In genomic region chr10:29788113-29788512, GRCh38 we compare ENCODE assay signal across 27 cellular contexts.
DNase-seq lines count a peak whose midpoint lies in the region; ATAC-seq, FAIRE-seq and TF ChIP-seq lines count a peak whose summit lies in the region.
"Had no signal": no experiment of that assay in that cellular context is flagged by ENCODE, and none has a peak within 500 bp of the region (broad histone marks: within the 10 kb centered on the region; RNA-seq: fewer than 3 reads in every experiment).

No MANE protein-coding gene starts in this region.

- H3K9me1 ChIP-seq in IMR-90 (ENCODE audit: insufficient read depth, low read length) (peaks cover 13% of the 10 kb centered on the region), K562 (ENCODE audit: control insufficient read depth, insufficient read depth, low read length) (no peaks in the 10 kb centered on the region)

- CTCF ChIA-PET in SK-N-SH (lab: Yijun Ruan, JAX), result no interaction called here
- CTCF ChIA-PET in IMR-90 (lab: Yijun Ruan, JAX), result no interaction called here
- CTCF ChIA-PET in K562 (lab: Yijun Ruan, JAX; ENCODE audit: low intra/inter-chr PET ratio), result no interaction called here

- H2BK120ac ChIP-seq in IMR-90 (ENCODE audit: low read depth, low read length), result no peak overlapping the region

- H3K9ac ChIP-seq in SK-N-SH (no peak overlapping the region), IMR-90 (ENCODE audit: low read depth, low read length) (no peak overlapping the region), K562 (ENCODE audit: insufficient read depth in 1 of 2, low read depth in 2 of 2, low read length in 2 of 2) (no peak overlapping the region)
- H3K9ac ChIP-seq: BLaER1 had no signal

- no peak for TF ChIP-seq EP300 in SK-N-SH (IDR thresholded peaks at IDR 0.05; ENCODE audit: borderline replicate concordance in 1 of 2, low read depth in 1 of 2, low read length in 1 of 2)
- TF ChIP-seq EP300 in K562 (IDR thresholded peaks at IDR 0.05; ENCODE audit: low read length), result no peak

- no peak overlapping the region for H3K23ac ChIP-seq in IMR-90 (ENCODE audit: low read depth, low read length)

- H2AK5ac ChIP-seq in IMR-90 (ENCODE audit: low read depth, low read length), result no peak overlapping the region

- no TSS peak for BruUV-seq in IMR-90 (replicated peaks; lab: Mats Ljungman, UMichigan)
- BruUV-seq in K562 (replicated peaks; lab: Mats Ljungman, UMichigan), result no TSS peak

- no peaks in the 10 kb centered on the region for H4K20me1 ChIP-seq in SK-N-SH (ENCODE audit: insufficient read depth)
- H4K20me1 ChIP-seq in IMR-90 (ENCODE audit: insufficient read depth, low read length), result no peaks in the 10 kb centered on the region
- H4K20me1 ChIP-seq in K562 (replicated peaks; ENCODE audit: control insufficient read depth, insufficient read depth, low read length), result no peaks in the 10 kb centered on the region; the same call in 1 of the 2 replicates
- H4K20me1 ChIP-seq: BLaER1 had no signal

- H2BK5ac ChIP-seq in IMR-90 (ENCODE audit: low read depth, low read length, poor library complexity, severe bottlenecking), result no peak overlapping the region

- H3K4ac ChIP-seq in IMR-90 (ENCODE audit: low read depth, low read length), result no peak overlapping the region

- no peak overlapping the region for H2AK9ac ChIP-seq in IMR-90 (replicated peaks; ENCODE audit: low read depth, low read length, poor library complexity)

- H3K9me2 ChIP-seq in SK-N-SH, result no peaks in the 10 kb centered on the region

- no peak overlapping the region for H4K5ac ChIP-seq in IMR-90 (ENCODE audit: low read depth, low read length)

- no peak overlapping the region for H3K4me2 ChIP-seq in SK-N-SH
- H3K4me2 ChIP-seq in IMR-90 (ENCODE audit: low read depth, low read length), result no peak overlapping the region
- H3K4me2 ChIP-seq in K562 (ENCODE audit: insufficient read depth, low read length), result no peak overlapping the region
- H3K4me2 ChIP-seq: BLaER1 had no signal

- no peak overlapping the region for H2BK20ac ChIP-seq in IMR-90 (ENCODE audit: low read depth, low read length)

- H2AFZ ChIP-seq in SK-N-SH (ENCODE audit: low read depth) (no peak overlapping the region), IMR-90 (replicated peaks; ENCODE audit: low read length, poor library complexity) (no peak overlapping the region), K562 (ENCODE audit: low read depth, low read length) (no peak overlapping the region)

- dilution Hi-C loops in IMR-90 (cut with HindIII; ENCODE audit: low sequenced_read_pairs, unreplicated experiment), result no loop called here

- intact Hi-C loops in IMR-90 (cut with micrococcal nuclease) (no loop called here), K562 (cut with micrococcal nuclease) (no loop called here), cardiac septum (cut with DNase I) (no loop called here)

- peaks cover 4% of the 10 kb centered on the region for H3F3A ChIP-seq in SK-N-SH (replicated peaks; ENCODE audit: insufficient read depth)

- FAIRE-seq in K562 (lab: Jason Lieb, UNC), result no peak
- FAIRE-seq: GM12878, GM12892, GM18507, GM19239 had no signal

- TF ChIP-seq CTCF in SK-N-SH (IDR thresholded peaks at IDR 0.05) (no peak), IMR-90 (conservative IDR thresholded peaks at IDR 0.05; ENCODE audit: low read depth, low read length) (no peak), K562 (IDR thresholded peaks at IDR 0.05 in 2 of 3, conservative IDR thresholded peaks at IDR 0.05 in 1 of 3; ENCODE audit: insufficient read depth in 2 of 3, low read depth in 1 of 3, low read length in 3 of 3) (no peak)

- H3K18ac ChIP-seq in IMR-90 (ENCODE audit: low read depth, low read length), result no peak overlapping the region

- no peaks in the 10 kb centered on the region for H3K79me2 ChIP-seq in SK-N-SH (ENCODE audit: insufficient read depth)
- no peaks in the 10 kb centered on the region for H3K79me2 ChIP-seq in K562 (ENCODE audit: control insufficient read depth, insufficient read depth, low read length)

- no peak for ATAC-seq in SK-N-SH treated with all-trans-retinoic acid at 6 μM for 48 hours
- ATAC-seq in IMR-90 (ENCODE audit: low read depth), result no peak
- ATAC-seq in K562, result no peak
- ATAC-seq: GM12878 had no signal

- 12% methylated on average over 1 of the region's 1 CpG for WGBS in SK-N-SH (ENCODE audit: low lambda C conversion rate)
- no CpG with 5 or more reads among the region's 1 CpG for WGBS in IMR-90 (ENCODE audit: extremely low coverage in 2 of 2, insufficient read length in 1 of 2), 2 experiments
- 0% methylated on average over 1 of the region's 1 CpG for WGBS in K562 (ENCODE audit: insufficient coverage, low coverage, missing lambda C conversion rate)

- H3K4me1 ChIP-seq in SK-N-SH (ENCODE audit: control insufficient read depth in 1 of 2, insufficient read depth in 2 of 2, low read depth in 1 of 2, low read length in 1 of 2) (no peaks in the 10 kb centered on the region; a peak in 1 of 4 replicates), IMR-90 (ENCODE audit: control insufficient read depth, insufficient read depth, low read length) (peaks cover 14% of the 10 kb centered on the region), K562 (replicated peaks in 1 of 2; ENCODE audit: control insufficient read depth in 2 of 2, insufficient read depth in 2 of 2, low read length in 2 of 2) (no peaks in the 10 kb centered on the region)
- H3K4me1 ChIP-seq: BE2C had no signal

- no peaks in the 10 kb centered on the region for H3K36me3 ChIP-seq in SK-N-SH (replicated peaks in 1 of 2; ENCODE audit: control insufficient read depth in 1 of 2, insufficient read depth in 2 of 2, low read length in 1 of 2)
- H3K36me3 ChIP-seq in IMR-90 (ENCODE audit: control insufficient read depth, insufficient read depth, low read length), result no peaks in the 10 kb centered on the region
- no peaks in the 10 kb centered on the region for H3K36me3 ChIP-seq in K562 (ENCODE audit: control insufficient read depth, insufficient read depth, low read length)
- H3K36me3 ChIP-seq: BE2C, BLaER1 had no signal

- 0 out of 3 replicates have a peak overlapping the region, but pooled peaks have one; percentile 22 for H2BK15ac ChIP-seq in IMR-90 (ENCODE audit: low read depth, low read length)

- H3K4me3 ChIP-seq in SK-N-SH (ENCODE audit: low read depth in 2 of 2, low read length in 1 of 2), result no peak overlapping the region
- H3K4me3 ChIP-seq in IMR-90 (ENCODE audit: insufficient read depth, low read depth, low read length), result no peak overlapping the region
- no peak overlapping the region for H3K4me3 ChIP-seq in K562
- H3K4me3 ChIP-seq: BLaER1, GM12878 had no signal

- no peak overlapping the region for H3K56ac ChIP-seq in IMR-90 (ENCODE audit: extremely low read depth, insufficient read depth, low read length)

- H3K27ac ChIP-seq in SK-N-SH (ENCODE audit: low read depth in 2 of 2, low read length in 1 of 2) (no peak overlapping the region), IMR-90 (ENCODE audit: insufficient read depth, low read length) (no peak overlapping the region), K562 (ENCODE audit: extremely low read depth, low read depth, low read length) (no peak overlapping the region)
- H3K27ac ChIP-seq: 22Rv1, BLaER1 had no signal

- TF ChIP-seq RAD21 in SK-N-SH (IDR thresholded peaks at IDR 0.05; ENCODE audit: low read length) (no peak), IMR-90 (IDR thresholded peaks at IDR 0.05; ENCODE audit: low read length) (no peak), K562 (CRISPR knock-in tag; conservative IDR thresholded peaks at IDR 0.05 in 1 of 2, IDR thresholded peaks at IDR 0.05 in 1 of 2) (no peak)

- DNase-seq in SK-N-SH (no peak), IMR-90 (no peak), K562 (ENCODE audit: extremely low read depth in 1 of 4, low spot score in 3 of 4) (no peak), NCI-H226 (no peak), NCI-H446 (lab: John Stamatoyannopoulos, UW) (no peak), cardiac septum (ENCODE audit: low spot score) (no peak)
- DNase-seq: ACHN; BE2C; C1 segment of cervical spinal cord; CD4-positive, alpha-beta memory T cell; CD4-positive, CD25-positive, alpha-beta regulatory T cell; CD8-positive, alpha-beta memory T cell; COR-L47; DMS 273 treated with DMSO at 0.1 percent for 48 hours; DMS153; DMS53; DMS79; DND-41; EL; GDM1 had no signal

- no peak overlapping the region for H4K8ac ChIP-seq in IMR-90 (ENCODE audit: low read depth in 2 of 2, low read length in 2 of 2)

- in situ Hi-C loops in IMR-90 (cut with MboI; ENCODE audit: low sequenced_read_pairs), result no loop called here
- in situ Hi-C loops in K562 (cut with MboI), result no loop called here

- H4K91ac ChIP-seq in IMR-90 (ENCODE audit: insufficient read depth, low read depth, low read length), result no peak overlapping the region

- peaks cover 0 to 11% of the 10 kb centered on the region in 2 experiments; a peak in 3 of 4 replicates for H3K79me1 ChIP-seq in IMR-90 (ENCODE audit: low read depth in 1 of 2, low read length in 2 of 2)

- POLR2A ChIA-PET in SK-N-SH (lab: Yijun Ruan, JAX), result no interaction called here
- POLR2A ChIA-PET in IMR-90 (lab: Charles Lee; ENCODE audit: unreplicated experiment), result no interaction called here
- POLR2A ChIA-PET in K562 (lab: Yijun Ruan, JAX), result no interaction called here

- TF ChIP-seq POLR2A in IMR-90 (IDR thresholded peaks at IDR 0.05; ENCODE audit: low read depth, low read length) (no peak), K562 (conservative IDR thresholded peaks at IDR 0.05) (no peak)

- H3K27me3 ChIP-seq in SK-N-SH (ENCODE audit: insufficient read depth), result no peaks in the 10 kb centered on the region
- H3K27me3 ChIP-seq in IMR-90 (ENCODE audit: control insufficient read depth, insufficient read depth, low read length), result no peaks in the 10 kb centered on the region
- H3K27me3 ChIP-seq in K562 (ENCODE audit: control insufficient read depth in 2 of 2, insufficient read depth in 2 of 2, low read length in 2 of 2), result peaks cover 0 to 2% of the 10 kb centered on the region in 2 experiments; a peak in 1 of 5 replicates
- H3K27me3 ChIP-seq: BE2C, BLaER1 had no signal

- H3K14ac ChIP-seq in IMR-90 (replicated peaks; ENCODE audit: low read depth, low read length), result no peak overlapping the region

- 0 out of 2 replicates have a peak, but pooled peaks cover 7% of the 10 kb centered on the region for H3K9me3 ChIP-seq in SK-N-SH
- H3K9me3 ChIP-seq in IMR-90 (ENCODE audit: control insufficient read depth, insufficient read depth, low read length), result no peaks in the 10 kb centered on the region
- no peaks in the 10 kb centered on the region for H3K9me3 ChIP-seq in K562 (replicated peaks; ENCODE audit: control insufficient read depth, insufficient read depth, low read depth, low read length)
- H3K9me3 ChIP-seq: BE2C had no signal

TF ChIP-seq in SK-N-SH treated with all-trans-retinoic acid at 6 μM for 48 hours, 23 proteins besides CTCF, POLR2A, EP300 and RAD21:
- TF ChIP-seq ZNF8 (CRISPR knock-in tag; IDR thresholded peaks at IDR 0.05), result peak; percentile 98
- TF ChIP-seq GLIS3 (CRISPR knock-in tag; IDR thresholded peaks at IDR 0.05), result no peak

TF ChIP-seq in IMR-90, 13 proteins besides CTCF, POLR2A, EP300 and RAD21 (continues in another document):
- TF ChIP-seq MAZ (IDR thresholded peaks at IDR 0.05; ENCODE audit: borderline replicate concordance, low read depth, low read length) (no peak), RFX5 (IDR thresholded peaks at IDR 0.05; ENCODE audit: low read depth, low read length) (no peak), NFE2L2 (IDR thresholded peaks at IDR 0.05; ENCODE audit: low read depth, low read length) (no peak)

TF ChIP-seq in K562, 482 proteins besides CTCF, POLR2A, EP300 and RAD21:
- TF ChIP-seq GATA2 (CRISPR knock-in tag; IDR thresholded peaks at IDR 0.05) (no peak), RBM25 (IDR thresholded peaks at IDR 0.05; ENCODE audit: low read depth, low read length, severe bottlenecking) (peak; percentile 36), LARP7 (IDR thresholded peaks at IDR 0.05) (no peak)
